ENCODE assay signal across 29 cellular contexts in genomic region chr4:22643952-22644351, GRCh38. TPM values are rescaled to one million over a fixed set of nuclear protein-coding genes. Genes with fewer than 3 reads are reported as not detected.
"Had no signal": no experiment of that assay in that cellular context is flagged by ENCODE, and none has a peak within 500 bp of the region (broad histone marks: within the 10 kb centered on the region; RNA-seq: fewer than 3 reads in every experiment).

No MANE protein-coding gene starts in this region.

- H3K27me3 ChIP-seq: stomach, suprapubic skin, testis, thyroid gland, tibial artery, tibial nerve, transverse colon, upper lobe of left lung, upper lobe of right lung, uterus, vagina had no signal

- H3K36me3 ChIP-seq: stomach, suprapubic skin, thoracic aorta, thyroid gland, tibial artery, tibial nerve, transverse colon, upper lobe of left lung, upper lobe of right lung, uterus, vagina had no signal

- ATAC-seq: stimulated activated effector memory CD8-positive, alpha-beta T cell treated with anti-CD3 and anti-CD28 coated beads, Interleukin-12 subunit alpha, Interleukin-12 subunit beta, amount 100 ng/mL, for 72 hours; stimulated activated memory B cell treated with anti-CD40 and anti-IgM and Interleukin-4, amounts not matched to agents 10 μg/mL and 1 μg/mL and 100 μg/mL, for 72 hours; stimulated activated naive B cell treated with anti-CD40 and anti-IgM and Interleukin-4, amounts not matched to agents 10 μg/mL and 1 μg/mL and 100 μg/mL, for 72 hours; stimulated activated naive CD8-positive, alpha-beta T cell treated with anti-CD3 and anti-CD28 coated beads, Interleukin-15, amount 100 ng/mL, for 72 hours; stimulated activated naive CD8-positive, alpha-beta T cell treated with anti-CD3 and anti-CD28 coated beads, Interleukin-15, Interleukin-2, amounts not matched to agents 100 U/mL and 50 U/mL, for 24 hours; upper lobe of right lung had no signal

- H3K27ac Mint-ChIP-seq: stimulated activated effector memory CD8-positive, alpha-beta T cell treated with anti-CD3 and anti-CD28 coated beads, Interleukin-12 subunit alpha, Interleukin-12 subunit beta, amount 100 ng/mL, for 72 hours; stimulated activated memory B cell treated with anti-CD40 and anti-IgM and Interleukin-4, amounts not matched to agents 10 μg/mL and 1 μg/mL and 100 μg/mL, for 72 hours; stimulated activated naive B cell treated with anti-CD40 and anti-IgM and Interleukin-4, amounts not matched to agents 10 μg/mL and 1 μg/mL and 100 μg/mL, for 72 hours; stimulated activated naive CD8-positive, alpha-beta T cell treated with anti-CD3 and anti-CD28 coated beads, Interleukin-15, amount 100 ng/mL, for 72 hours; stimulated activated naive CD8-positive, alpha-beta T cell treated with anti-CD3 and anti-CD28 coated beads, Interleukin-15, Interleukin-2, amounts not matched to agents 100 ng/mL and 50 ng/mL, for 24 hours; type B pancreatic cell had no signal

- H3K27me3 Mint-ChIP-seq: stimulated activated memory B cell treated with anti-CD40 and anti-IgM and Interleukin-4, amounts not matched to agents 10 μg/mL and 1 μg/mL and 100 μg/mL, for 72 hours; stimulated activated naive B cell treated with anti-CD40 and anti-IgM and Interleukin-4, amounts not matched to agents 10 μg/mL and 1 μg/mL and 100 μg/mL, for 72 hours; stimulated activated naive CD8-positive, alpha-beta T cell treated with anti-CD3 and anti-CD28 coated beads, Interleukin-15, amount 100 ng/mL, for 72 hours; stimulated activated naive CD8-positive, alpha-beta T cell treated with anti-CD3 and anti-CD28 coated beads, Interleukin-15, Interleukin-2, amounts not matched to agents 100 ng/mL and 50 ng/mL, for 24 hours; type B pancreatic cell had no signal

- H3K4me3 ChIP-seq: stomach, suprapubic skin, testis, thoracic aorta, thyroid gland, tibial artery, tibial nerve, transverse colon, upper lobe of left lung, upper lobe of right lung, uterus, vagina had no signal

- DNase-seq: stimulated activated CD4-positive, alpha-beta T cell treated with anti-CD3 and anti-CD28 coated beads, Interleukin-2, amount 100 ng/mL, for 48 hours; stimulated activated CD4-positive, alpha-beta T cell treated with anti-CD3 and anti-CD28 coated beads, Interleukin-4, amount 100 ng/mL, for 1 hour; stimulated activated CD4-positive, alpha-beta T cell treated with anti-CD3 and anti-CD28 coated beads, Interleukin-4, amount 100 ng/mL, for 24 hours; stimulated activated CD4-positive, alpha-beta T cell treated with anti-CD3 and anti-CD28 coated beads, Interleukin-4, amount 100 ng/mL, for 4 hours; stimulated activated CD8-positive, alpha-beta memory T cell treated with anti-CD3 and anti-CD28 coated beads, Interleukin-4, amount 100 ng/mL, for 48 hours; stimulated activated naive B cell treated with anti-CD40 and anti-IgM and Interleukin-4, amounts not matched to agents 10 μg/mL and 1 μg/mL and 100 μg/mL, for 72 hours; stimulated activated naive CD4-positive, alpha-beta T cell; stimulated activated naive CD4-positive, alpha-beta T cell treated with Interleukin-2 at 50 U/mL for 16 hours; stimulated activated naive CD8-positive, alpha-beta T cell treated with anti-CD3 and anti-CD28 coated beads, Interleukin-15, amount 100 ng/mL, for 72 hours; stimulated activated naive CD8-positive, alpha-beta T cell treated with anti-CD3 and anti-CD28 coated beads, Interleukin-15, Interleukin-2, amounts not matched to agents 100 U/mL and 50 U/mL, for 24 hours; stomach; substantia nigra; testis; thyroid gland; tibial artery; transverse colon; trophoblast cell; upper lobe of left lung; upper lobe of right lung; uterus had no signal

- H3K4me1 ChIP-seq: stomach, suprapubic skin, testis, thyroid gland, tibial artery, tibial nerve, transverse colon, upper lobe of left lung, upper lobe of right lung, uterus, vagina had no signal

- H3K4me3 Mint-ChIP-seq: stimulated activated effector memory CD8-positive, alpha-beta T cell treated with anti-CD3 and anti-CD28 coated beads, Interleukin-12 subunit alpha, Interleukin-12 subunit beta, amount 100 ng/mL, for 72 hours; stimulated activated memory B cell treated with anti-CD40 and anti-IgM and Interleukin-4, amounts not matched to agents 10 μg/mL and 1 μg/mL and 100 μg/mL, for 72 hours; stimulated activated naive B cell treated with anti-CD40 and anti-IgM and Interleukin-4, amounts not matched to agents 10 μg/mL and 1 μg/mL and 100 μg/mL, for 72 hours; stimulated activated naive CD8-positive, alpha-beta T cell treated with anti-CD3 and anti-CD28 coated beads, Interleukin-15, amount 100 ng/mL, for 72 hours; stimulated activated naive CD8-positive, alpha-beta T cell treated with anti-CD3 and anti-CD28 coated beads, Interleukin-15, Interleukin-2, amounts not matched to agents 100 ng/mL and 50 ng/mL, for 24 hours; type B pancreatic cell had no signal

- H3K27ac ChIP-seq: stomach, suprapubic skin, testis, thoracic aorta, thyroid gland, tibial artery, tibial nerve, transverse colon, upper lobe of left lung, upper lobe of right lung, uterus, vagina had no signal

- H3K36me3 Mint-ChIP-seq: stimulated activated effector memory CD8-positive, alpha-beta T cell treated with anti-CD3 and anti-CD28 coated beads, Interleukin-12 subunit alpha, Interleukin-12 subunit beta, amount 100 ng/mL, for 72 hours; stimulated activated memory B cell treated with anti-CD40 and anti-IgM and Interleukin-4, amounts not matched to agents 10 μg/mL and 1 μg/mL and 100 μg/mL, for 72 hours had no signal

- H3K9me3 ChIP-seq: testis, thoracic aorta, thyroid gland, upper lobe of right lung, uterus, vagina had no signal

- H3K4me1 Mint-ChIP-seq: stimulated activated effector memory CD8-positive, alpha-beta T cell treated with anti-CD3 and anti-CD28 coated beads, Interleukin-12 subunit alpha, Interleukin-12 subunit beta, amount 100 ng/mL, for 72 hours; stimulated activated memory B cell treated with anti-CD40 and anti-IgM and Interleukin-4, amounts not matched to agents 10 μg/mL and 1 μg/mL and 100 μg/mL, for 72 hours; stimulated activated naive B cell treated with anti-CD40 and anti-IgM and Interleukin-4, amounts not matched to agents 10 μg/mL and 1 μg/mL and 100 μg/mL, for 72 hours; stimulated activated naive CD8-positive, alpha-beta T cell treated with anti-CD3 and anti-CD28 coated beads, Interleukin-15, amount 100 ng/mL, for 72 hours had no signal

RNA-seq across cellular contexts. Expression of gene GBA3, which starts 48.8 kb away (rescaled TPM):
- total RNA-seq: thoracic aorta, tibial nerve, urinary bladder, vagina had no signal
